In the genomic region with DNA sequence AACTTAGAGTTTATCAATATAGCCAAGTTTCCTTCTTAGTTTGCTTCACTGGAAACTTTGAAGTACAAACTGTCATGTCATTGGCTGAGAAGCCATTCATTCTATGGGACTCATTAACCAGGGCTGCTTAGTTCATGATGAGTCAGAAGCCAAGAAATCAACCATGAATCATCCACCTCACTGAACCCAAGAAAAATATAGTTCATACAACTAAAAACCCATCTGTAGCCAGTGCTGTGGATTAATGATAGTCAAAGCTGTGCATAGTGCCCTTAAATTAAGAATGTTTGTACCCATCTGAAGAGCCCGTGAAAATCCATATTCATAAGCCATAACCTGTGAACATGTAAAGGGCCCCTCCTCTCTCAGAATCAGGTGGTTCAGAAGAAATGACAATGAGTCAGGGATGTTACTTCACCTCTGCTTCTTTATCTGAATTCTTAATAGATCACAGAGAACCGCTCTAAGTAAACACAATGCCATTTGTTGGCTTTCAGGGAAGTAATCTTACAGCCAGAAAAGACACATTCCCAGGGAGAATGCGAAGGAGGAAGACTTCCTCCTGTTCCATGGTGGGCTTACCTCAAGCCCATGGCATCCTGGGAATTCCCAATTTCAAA, we compare ENCODE assay signal across 8 cellular contexts. TPM values are rescaled to one million over a fixed set of nuclear protein-coding genes. Genes with fewer than 3 reads are reported as not detected.
DNase-seq lines count a peak whose midpoint lies in the region; ATAC-seq and TF ChIP-seq lines count a peak whose summit lies in the region.

No MANE protein-coding gene starts in this region.

- no peaks in the 10 kb centered on the region for H3K36me3 Mint-ChIP-seq in nephron (ENCODE audit: low read depth)

- DNase-seq in EL = peak; percentile 93
- DNase-seq in amniotic epithelial cell (ENCODE audit: low read depth) = peak; percentile 96
- DNase-seq in left ventricle myocardium superior = no peak
- DNase-seq in HuH-7 (ENCODE audit: low spot score) = no peak
- no peak for DNase-seq in NCI-H526 treated with DMSO at 0.1 percent for 48 hours (lab: John Stamatoyannopoulos, UW)

- TF ChIP-seq CTCF in nephron (IDR thresholded peaks at IDR 0.05; ENCODE audit: unreplicated experiment in 3 of 3) = no peak

- peaks cover 5% of the 10 kb centered on the region for H3K4me1 Mint-ChIP-seq in nephron

- no peaks in the 10 kb centered on the region for H3K9me3 Mint-ChIP-seq in nephron

- intact Hi-C loops in left ventricle myocardium superior (cut with micrococcal nuclease) = no loop called here

- H3K27ac Mint-ChIP-seq in nephron = peak overlapping the region; percentile 87 to 93 (median 91)

- peaks cover 2% of the 10 kb centered on the region for H3K27me3 Mint-ChIP-seq in nephron (ENCODE audit: low read depth)

- H3K4me3 Mint-ChIP-seq in nephron = no peak overlapping the region

- ATAC-seq in GM21390 (IDR thresholded peaks at IDR 0.05; ENCODE audit: unreplicated experiment) = peak; percentile 93
- ATAC-seq in HG03571 (IDR thresholded peaks at IDR 0.05; ENCODE audit: unreplicated experiment) = peak; percentile 97
- ATAC-seq in left ventricle myocardium superior = no peak

RNA-seq across cellular contexts. Expression of gene MMP20, which starts 25.4 kb away (rescaled TPM):
- total RNA-seq in left ventricle myocardium superior = not detected

Comparison
In these comparisons a context has a peak if more than half of its experiments do, and no peak if none do; other contexts are left out.
1. DNase-seq: peak in EL (single experiment) and amniotic epithelial cell (single experiment); none in left ventricle myocardium superior (single experiment), HuH-7 (single experiment) and NCI-H526 treated with DMSO at 0.1 percent for 48 hours (single experiment).